ENCODE assay signal across 10 cellular contexts in genomic region chr6:127404133-127404532, GRCh38. TPM values are rescaled to one million over a fixed set of nuclear protein-coding genes. Genes with fewer than 3 reads are reported as not detected.
DNase-seq lines count a peak whose midpoint lies in the region; ATAC-seq lines count a peak whose summit lies in the region.
"Had no signal": no experiment of that assay in that cellular context is flagged by ENCODE, and none has a peak within 500 bp of the region (broad histone marks: within the 10 kb centered on the region; RNA-seq: fewer than 3 reads in every experiment).

No MANE protein-coding gene starts in this region.

- no peak for DNase-seq in activated naive CD4-positive, alpha-beta T cell treated with anti-CD3 and anti-CD28 coated beads for 36 hours
- no peak for DNase-seq in activated naive CD4-positive, alpha-beta T cell treated with anti-CD3 and anti-CD28 coated beads, Interleukin-2, amount 50 U/mL, for 16 hours
- no peak for DNase-seq in stimulated activated naive CD8-positive, alpha-beta T cell treated with anti-CD3 and anti-CD28 coated beads, Interleukin-15, amount 100 ng/mL, for 72 hours
- DNase-seq in trophoblast cell (no peak), NCI-H524 treated with DMSO at 0.1 percent for 48 hours (lab: John Stamatoyannopoulos, UW) (no peak)

- no peak overlapping the region for H3K4me2 ChIP-seq in trophoblast cell (ENCODE audit: low read length)

- H4K91ac ChIP-seq in trophoblast cell (ENCODE audit: low read depth, low read length) = no peak overlapping the region

- no peaks in the 10 kb centered on the region for H3K4me1 ChIP-seq in trophoblast cell (ENCODE audit: control insufficient read depth in 1 of 2, insufficient read depth in 2 of 2, low read length in 2 of 2)

- H3K27ac ChIP-seq in trophoblast cell (ENCODE audit: low read depth, low read length) = no peak overlapping the region
- H3K27ac ChIP-seq: VCaP had no signal

- peaks cover 3% of the 10 kb centered on the region for H3K9me3 Mint-ChIP-seq in activated naive CD4-positive, alpha-beta T cell treated with anti-CD3 and anti-CD28 coated beads for 36 hours
- H3K9me3 Mint-ChIP-seq in stimulated activated naive CD8-positive, alpha-beta T cell treated with anti-CD3 and anti-CD28 coated beads, Interleukin-15, amount 100 ng/mL, for 72 hours = peaks cover 6 to 7% of the 10 kb centered on the region in 2 donors

- H3K27me3 Mint-ChIP-seq in activated naive CD4-positive, alpha-beta T cell treated with anti-CD3 and anti-CD28 coated beads for 36 hours (ENCODE audit: low read depth) = no peaks in the 10 kb centered on the region
- no peaks in the 10 kb centered on the region for H3K27me3 Mint-ChIP-seq in stimulated activated naive CD8-positive, alpha-beta T cell treated with anti-CD3 and anti-CD28 coated beads, Interleukin-15, amount 100 ng/mL, for 72 hours

- H3K36me3 Mint-ChIP-seq in activated naive CD4-positive, alpha-beta T cell treated with anti-CD3 and anti-CD28 coated beads for 36 hours (ENCODE audit: low read depth) = no peaks in the 10 kb centered on the region

- no peak overlapping the region for H4K12ac ChIP-seq in trophoblast cell (ENCODE audit: low read depth, low read length)

- H3K23ac ChIP-seq in trophoblast cell (ENCODE audit: low read length) = no peak overlapping the region

- H3K9ac ChIP-seq in trophoblast cell (ENCODE audit: low read length) = no peak overlapping the region

- H3K4me3 Mint-ChIP-seq in activated naive CD4-positive, alpha-beta T cell treated with anti-CD3 and anti-CD28 coated beads for 36 hours = no peak overlapping the region
- H3K4me3 Mint-ChIP-seq in stimulated activated naive CD8-positive, alpha-beta T cell treated with anti-CD3 and anti-CD28 coated beads, Interleukin-15, amount 100 ng/mL, for 72 hours = peak overlapping the region in 1 of 2 donors; percentile 7

- no peaks in the 10 kb centered on the region for H3K9me3 ChIP-seq in trophoblast cell (ENCODE audit: insufficient read depth, low read depth, low read length)

- H3K4me1 Mint-ChIP-seq in activated naive CD4-positive, alpha-beta T cell treated with anti-CD3 and anti-CD28 coated beads for 36 hours (ENCODE audit: low read depth) = peaks cover 12% of the 10 kb centered on the region
- H3K4me1 Mint-ChIP-seq in stimulated activated naive CD8-positive, alpha-beta T cell treated with anti-CD3 and anti-CD28 coated beads, Interleukin-15, amount 100 ng/mL, for 72 hours = peaks cover 19% of the 10 kb centered on the region

- no peaks in the 10 kb centered on the region for H3K36me3 ChIP-seq in trophoblast cell (ENCODE audit: control insufficient read depth in 1 of 2, insufficient read depth in 2 of 2, low read length in 2 of 2)

- H3K79me2 ChIP-seq in trophoblast cell (ENCODE audit: control insufficient read depth, insufficient read depth, low read length, poor library complexity) = no peaks in the 10 kb centered on the region

- H4K8ac ChIP-seq in trophoblast cell (ENCODE audit: low read depth, low read length) = no peak overlapping the region

- H3K27me3 ChIP-seq in trophoblast cell (ENCODE audit: insufficient read depth, low read length) = no peaks in the 10 kb centered on the region

- H3K4ac ChIP-seq in trophoblast cell (ENCODE audit: low read depth, low read length) = no peak overlapping the region

- H3K14ac ChIP-seq in trophoblast cell (ENCODE audit: low read length) = no peak overlapping the region

- no peak overlapping the region for H2AFZ ChIP-seq in trophoblast cell (ENCODE audit: insufficient read depth, low read length, poor library complexity)

- peak overlapping the region; percentile 7 for H3K27ac Mint-ChIP-seq in activated naive CD4-positive, alpha-beta T cell treated with anti-CD3 and anti-CD28 coated beads for 36 hours
- peak overlapping the region; percentile 15 to 76 for H3K27ac Mint-ChIP-seq in stimulated activated naive CD8-positive, alpha-beta T cell treated with anti-CD3 and anti-CD28 coated beads, Interleukin-15, amount 100 ng/mL, for 72 hours

- H3K18ac ChIP-seq in trophoblast cell (ENCODE audit: low read length) = no peak overlapping the region

- no peak overlapping the region for H2AK5ac ChIP-seq in trophoblast cell (ENCODE audit: low read length)

- H2BK120ac ChIP-seq in trophoblast cell (ENCODE audit: insufficient read depth, low read length, poor library complexity) = no peak overlapping the region

- no peak overlapping the region for H3K4me3 ChIP-seq in trophoblast cell (ENCODE audit: low read depth, low read length)
- H3K4me3 ChIP-seq: lung had no signal

- CTCF ChIA-PET in activated naive CD4-positive, alpha-beta T cell treated with anti-CD3 and anti-CD28 coated beads for 36 hours (lab: Charles Lee) = no interaction called here

- ATAC-seq in HG02588 (IDR thresholded peaks at IDR 0.05; ENCODE audit: unreplicated experiment) (peak; percentile 76), HG03460 (IDR thresholded peaks at IDR 0.05; ENCODE audit: unreplicated experiment) (peak; percentile 73), HG02970 (IDR thresholded peaks at IDR 0.05; ENCODE audit: low FRiP score, unreplicated experiment) (no peak)
- ATAC-seq in stimulated activated naive CD8-positive, alpha-beta T cell treated with anti-CD3 and anti-CD28 coated beads, Interleukin-15, amount 100 ng/mL, for 72 hours = no peak

- intact Hi-C loops in activated naive CD4-positive, alpha-beta T cell treated with anti-CD3 and anti-CD28 coated beads for 36 hours (cut with micrococcal nuclease) = loop anchor here (1.0 to 5.0 kb wide), 2 partner anchors 16 to 62 kb away; partner anchors contain the start of gene ECHDC1

- H2BK12ac ChIP-seq in trophoblast cell (ENCODE audit: low read length) = no peak overlapping the region

- no peaks in the 10 kb centered on the region for H3K79me1 ChIP-seq in trophoblast cell (ENCODE audit: low read length)

- no peak overlapping the region for H2BK5ac ChIP-seq in trophoblast cell (ENCODE audit: low read depth, low read length, poor library complexity)

RNA-seq across cellular contexts. Expression of gene KIAA0408, which starts 55.1 kb away (rescaled TPM):
- 1 to 10 TPM; 2.0 to 3.1 TPM for total RNA-seq in activated naive CD4-positive, alpha-beta T cell treated with anti-CD3 and anti-CD28 coated beads for 36 hours
- polyA plus RNA-seq in trophoblast cell (2013) = 0.03 TPM in 2 replicates

Comparison
In these comparisons a context has a peak if more than half of its experiments do, and no peak if none do; other contexts are left out.
1. ATAC-seq: peak in HG02588 (single experiment) and HG03460 (single experiment); none in stimulated activated naive CD8-positive, alpha-beta T cell treated with anti-CD3 and anti-CD28 coated beads, Interleukin-15, amount 100 ng/mL, for 72 hours (single experiment) and HG02970 (single experiment).